ENCODE assay signal across 1 cellular context in the genomic region with DNA sequence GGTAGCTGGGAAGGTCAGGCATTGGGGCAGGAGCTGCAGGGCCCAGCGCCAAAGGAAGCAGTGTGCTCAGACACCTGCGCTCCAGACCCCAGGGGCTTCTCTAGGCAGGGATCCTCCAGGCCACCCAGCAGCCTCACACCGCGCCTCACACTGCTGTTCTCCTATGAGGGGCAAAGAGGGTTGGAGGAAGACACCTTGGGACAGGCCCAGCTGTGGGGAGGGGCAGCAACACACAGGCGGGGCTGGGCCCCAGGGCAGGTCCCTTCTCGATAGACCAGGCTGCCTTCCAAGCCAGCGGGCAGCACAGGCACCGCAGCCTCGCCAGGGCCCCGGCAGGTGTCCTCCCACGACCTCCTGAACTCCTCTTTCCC.
TF ChIP-seq lines count a peak whose summit lies in the region.

No MANE protein-coding gene starts in this region.

TF ChIP-seq in H1, 55 proteins besides CTCF, POLR2A, EP300 and RAD21:
- TF ChIP-seq, protein P1, sequence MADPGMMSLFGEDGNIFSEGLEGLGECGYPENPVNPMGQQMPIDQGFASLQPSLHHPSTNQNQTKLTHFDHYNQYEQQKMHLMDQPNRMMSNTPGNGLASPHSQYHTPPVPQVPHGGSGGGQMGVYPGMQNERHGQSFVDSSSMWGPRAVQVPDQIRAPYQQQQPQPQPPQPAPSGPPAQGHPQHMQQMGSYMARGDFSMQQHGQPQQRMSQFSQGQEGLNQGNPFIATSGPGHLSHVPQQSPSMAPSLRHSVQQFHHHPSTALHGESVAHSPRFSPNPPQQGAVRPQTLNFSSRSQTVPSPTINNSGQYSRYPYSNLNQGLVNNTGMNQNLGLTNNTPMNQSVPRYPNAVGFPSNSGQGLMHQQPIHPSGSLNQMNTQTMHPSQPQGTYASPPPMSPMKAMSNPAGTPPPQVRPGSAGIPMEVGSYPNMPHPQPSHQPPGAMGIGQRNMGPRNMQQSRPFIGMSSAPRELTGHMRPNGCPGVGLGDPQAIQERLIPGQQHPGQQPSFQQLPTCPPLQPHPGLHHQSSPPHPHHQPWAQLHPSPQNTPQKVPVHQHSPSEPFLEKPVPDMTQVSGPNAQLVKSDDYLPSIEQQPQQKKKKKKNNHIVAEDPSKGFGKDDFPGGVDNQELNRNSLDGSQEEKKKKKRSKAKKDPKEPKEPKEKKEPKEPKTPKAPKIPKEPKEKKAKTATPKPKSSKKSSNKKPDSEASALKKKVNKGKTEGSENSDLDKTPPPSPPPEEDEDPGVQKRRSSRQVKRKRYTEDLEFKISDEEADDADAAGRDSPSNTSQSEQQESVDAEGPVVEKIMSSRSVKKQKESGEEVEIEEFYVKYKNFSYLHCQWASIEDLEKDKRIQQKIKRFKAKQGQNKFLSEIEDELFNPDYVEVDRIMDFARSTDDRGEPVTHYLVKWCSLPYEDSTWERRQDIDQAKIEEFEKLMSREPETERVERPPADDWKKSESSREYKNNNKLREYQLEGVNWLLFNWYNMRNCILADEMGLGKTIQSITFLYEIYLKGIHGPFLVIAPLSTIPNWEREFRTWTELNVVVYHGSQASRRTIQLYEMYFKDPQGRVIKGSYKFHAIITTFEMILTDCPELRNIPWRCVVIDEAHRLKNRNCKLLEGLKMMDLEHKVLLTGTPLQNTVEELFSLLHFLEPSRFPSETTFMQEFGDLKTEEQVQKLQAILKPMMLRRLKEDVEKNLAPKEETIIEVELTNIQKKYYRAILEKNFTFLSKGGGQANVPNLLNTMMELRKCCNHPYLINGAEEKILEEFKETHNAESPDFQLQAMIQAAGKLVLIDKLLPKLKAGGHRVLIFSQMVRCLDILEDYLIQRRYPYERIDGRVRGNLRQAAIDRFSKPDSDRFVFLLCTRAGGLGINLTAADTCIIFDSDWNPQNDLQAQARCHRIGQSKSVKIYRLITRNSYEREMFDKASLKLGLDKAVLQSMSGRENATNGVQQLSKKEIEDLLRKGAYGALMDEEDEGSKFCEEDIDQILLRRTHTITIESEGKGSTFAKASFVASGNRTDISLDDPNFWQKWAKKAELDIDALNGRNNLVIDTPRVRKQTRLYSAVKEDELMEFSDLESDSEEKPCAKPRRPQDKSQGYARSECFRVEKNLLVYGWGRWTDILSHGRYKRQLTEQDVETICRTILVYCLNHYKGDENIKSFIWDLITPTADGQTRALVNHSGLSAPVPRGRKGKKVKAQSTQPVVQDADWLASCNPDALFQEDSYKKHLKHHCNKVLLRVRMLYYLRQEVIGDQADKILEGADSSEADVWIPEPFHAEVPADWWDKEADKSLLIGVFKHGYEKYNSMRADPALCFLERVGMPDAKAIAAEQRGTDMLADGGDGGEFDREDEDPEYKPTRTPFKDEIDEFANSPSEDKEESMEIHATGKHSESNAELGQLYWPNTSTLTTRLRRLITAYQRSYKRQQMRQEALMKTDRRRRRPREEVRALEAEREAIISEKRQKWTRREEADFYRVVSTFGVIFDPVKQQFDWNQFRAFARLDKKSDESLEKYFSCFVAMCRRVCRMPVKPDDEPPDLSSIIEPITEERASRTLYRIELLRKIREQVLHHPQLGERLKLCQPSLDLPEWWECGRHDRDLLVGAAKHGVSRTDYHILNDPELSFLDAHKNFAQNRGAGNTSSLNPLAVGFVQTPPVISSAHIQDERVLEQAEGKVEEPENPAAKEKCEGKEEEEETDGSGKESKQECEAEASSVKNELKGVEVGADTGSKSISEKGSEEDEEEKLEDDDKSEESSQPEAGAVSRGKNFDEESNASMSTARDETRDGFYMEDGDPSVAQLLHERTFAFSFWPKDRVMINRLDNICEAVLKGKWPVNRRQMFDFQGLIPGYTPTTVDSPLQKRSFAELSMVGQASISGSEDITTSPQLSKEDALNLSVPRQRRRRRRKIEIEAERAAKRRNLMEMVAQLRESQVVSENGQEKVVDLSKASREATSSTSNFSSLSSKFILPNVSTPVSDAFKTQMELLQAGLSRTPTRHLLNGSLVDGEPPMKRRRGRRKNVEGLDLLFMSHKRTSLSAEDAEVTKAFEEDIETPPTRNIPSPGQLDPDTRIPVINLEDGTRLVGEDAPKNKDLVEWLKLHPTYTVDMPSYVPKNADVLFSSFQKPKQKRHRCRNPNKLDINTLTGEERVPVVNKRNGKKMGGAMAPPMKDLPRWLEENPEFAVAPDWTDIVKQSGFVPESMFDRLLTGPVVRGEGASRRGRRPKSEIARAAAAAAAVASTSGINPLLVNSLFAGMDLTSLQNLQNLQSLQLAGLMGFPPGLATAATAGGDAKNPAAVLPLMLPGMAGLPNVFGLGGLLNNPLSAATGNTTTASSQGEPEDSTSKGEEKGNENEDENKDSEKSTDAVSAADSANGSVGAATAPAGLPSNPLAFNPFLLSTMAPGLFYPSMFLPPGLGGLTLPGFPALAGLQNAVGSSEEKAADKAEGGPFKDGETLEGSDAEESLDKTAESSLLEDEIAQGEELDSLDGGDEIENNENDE (IDR thresholded peaks at IDR 0.05; ENCODE audit: insufficient replicate concordance, low read length): no peak
- TF ChIP-seq, protein P2, sequence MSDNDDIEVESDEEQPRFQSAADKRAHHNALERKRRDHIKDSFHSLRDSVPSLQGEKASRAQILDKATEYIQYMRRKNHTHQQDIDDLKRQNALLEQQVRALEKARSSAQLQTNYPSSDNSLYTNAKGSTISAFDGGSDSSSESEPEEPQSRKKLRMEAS (IDR thresholded peaks at IDR 0.05): no peak
- no peak for TF ChIP-seq JUN (IDR thresholded peaks at IDR 0.05; ENCODE audit: low read depth, low read length)
- TF ChIP-seq, protein P3, sequence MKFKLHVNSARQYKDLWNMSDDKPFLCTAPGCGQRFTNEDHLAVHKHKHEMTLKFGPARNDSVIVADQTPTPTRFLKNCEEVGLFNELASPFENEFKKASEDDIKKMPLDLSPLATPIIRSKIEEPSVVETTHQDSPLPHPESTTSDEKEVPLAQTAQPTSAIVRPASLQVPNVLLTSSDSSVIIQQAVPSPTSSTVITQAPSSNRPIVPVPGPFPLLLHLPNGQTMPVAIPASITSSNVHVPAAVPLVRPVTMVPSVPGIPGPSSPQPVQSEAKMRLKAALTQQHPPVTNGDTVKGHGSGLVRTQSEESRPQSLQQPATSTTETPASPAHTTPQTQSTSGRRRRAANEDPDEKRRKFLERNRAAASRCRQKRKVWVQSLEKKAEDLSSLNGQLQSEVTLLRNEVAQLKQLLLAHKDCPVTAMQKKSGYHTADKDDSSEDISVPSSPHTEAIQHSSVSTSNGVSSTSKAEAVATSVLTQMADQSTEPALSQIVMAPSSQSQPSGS (IDR thresholded peaks at IDR 0.05; ENCODE audit: low read length): no peak
- TF ChIP-seq RFX5 (IDR thresholded peaks at IDR 0.05; ENCODE audit: borderline replicate concordance, low read depth, low read length): no peak
- no peak for TF ChIP-seq SRF (IDR thresholded peaks at IDR 0.05; ENCODE audit: low read depth, low read length)
